ENCODE assay signal across 8 cellular contexts in genomic region chr3:125107861-125108567, GRCh38. TPM values are rescaled to one million over a fixed set of nuclear protein-coding genes. Genes with fewer than 3 reads are reported as not detected.
DNase-seq lines count a peak whose midpoint lies in the region; ATAC-seq and TF ChIP-seq lines count a peak whose summit lies in the region.

No MANE protein-coding gene starts in this region.

- no peak for TF ChIP-seq CTCF in fibroblast of villous mesenchyme (IDR thresholded peaks at IDR 0.05; ENCODE audit: insufficient read depth, low read depth, low read length)

- DNase-seq in DMS53 treated with DMSO at 0.1 percent for 48 hours (lab: John Stamatoyannopoulos, UW; ENCODE audit: unreplicated experiment) (peak; percentile 6), NCI-H226 (peak; percentile 86), fibroblast of villous mesenchyme (ENCODE audit: low read depth) (peak; percentile 94), UCSD-AML1 (lab: John Stamatoyannopoulos, UW; ENCODE audit: unreplicated experiment) (no peak), AML-193 (lab: John Stamatoyannopoulos, UW) (no peak), NCI-H524 (lab: John Stamatoyannopoulos, UW) (no peak)
- DNase-seq in stimulated activated CD4-positive, alpha-beta T cell treated with anti-CD3 and anti-CD28 coated beads, Interleukin-15, amount 100 ng/mL, for 24 hours: no peak

- ATAC-seq in GM21423 (IDR thresholded peaks at IDR 0.05; ENCODE audit: unreplicated experiment): peak; percentile 44

- peak overlapping the region; percentile 88 for H3K4me3 ChIP-seq in fibroblast of villous mesenchyme (ENCODE audit: low read depth, low read length)

RNA-seq across cellular contexts. Expression of gene HEG1, which starts 52.2 kb away (rescaled TPM):
- total RNA-seq in fibroblast of villous mesenchyme: 110 and 199 TPM in 2 replicates

Comparison
In these comparisons a context has a peak if more than half of its experiments do, and no peak if none do; other contexts are left out.
1. DNase-seq: peak in DMS53 treated with DMSO at 0.1 percent for 48 hours (single experiment), NCI-H226 (single experiment) and fibroblast of villous mesenchyme (single experiment); none in UCSD-AML1 (single experiment), AML-193 (0 of 2), NCI-H524 (0 of 2) and stimulated activated CD4-positive, alpha-beta T cell treated with anti-CD3 and anti-CD28 coated beads, Interleukin-15, amount 100 ng/mL, for 24 hours (single experiment).